Comparison of ENCODE assay signal across 3 cellular contexts in the genomic region with DNA sequence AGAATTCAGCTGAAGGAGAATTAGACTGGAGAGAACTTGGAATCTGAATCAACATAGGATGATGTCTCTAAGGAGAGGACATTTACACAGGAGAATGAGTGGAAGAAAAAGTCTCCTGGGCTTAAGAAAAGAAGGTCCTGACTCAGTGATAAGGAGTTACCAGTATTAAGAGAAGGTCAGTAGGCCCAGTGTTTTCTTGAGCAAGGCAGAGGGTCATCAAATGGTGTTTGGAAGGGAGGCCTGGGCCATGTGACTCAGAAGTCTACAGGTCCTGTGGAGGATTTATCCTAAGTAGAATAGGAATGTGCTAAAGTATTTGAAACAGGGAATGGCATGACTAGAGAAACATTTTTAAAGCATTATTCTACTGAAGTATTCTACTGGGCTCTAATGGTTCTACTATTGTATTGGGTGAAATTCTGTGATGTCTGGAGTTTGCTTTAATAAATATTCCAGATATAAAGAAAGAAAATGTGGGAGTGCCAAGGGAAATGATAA. TPM values are rescaled to one million over a fixed set of nuclear protein-coding genes. Genes with fewer than 3 reads are reported as not detected.
"Had no signal": no experiment of that assay in that cellular context is flagged by ENCODE, and none has a peak within 500 bp of the region (broad histone marks: within the 10 kb centered on the region; RNA-seq: fewer than 3 reads in every experiment).

No MANE protein-coding gene starts in this region.

RNA-seq across cellular contexts. Expression of gene NUTM2E, which starts 39.0 kb away (rescaled TPM):
- total RNA-seq: NCI-H460, Right ventricle myocardium inferior, RPMI7951 had no signal
